Comparison of ENCODE assay signal across 1 cellular context in the genomic region with DNA sequence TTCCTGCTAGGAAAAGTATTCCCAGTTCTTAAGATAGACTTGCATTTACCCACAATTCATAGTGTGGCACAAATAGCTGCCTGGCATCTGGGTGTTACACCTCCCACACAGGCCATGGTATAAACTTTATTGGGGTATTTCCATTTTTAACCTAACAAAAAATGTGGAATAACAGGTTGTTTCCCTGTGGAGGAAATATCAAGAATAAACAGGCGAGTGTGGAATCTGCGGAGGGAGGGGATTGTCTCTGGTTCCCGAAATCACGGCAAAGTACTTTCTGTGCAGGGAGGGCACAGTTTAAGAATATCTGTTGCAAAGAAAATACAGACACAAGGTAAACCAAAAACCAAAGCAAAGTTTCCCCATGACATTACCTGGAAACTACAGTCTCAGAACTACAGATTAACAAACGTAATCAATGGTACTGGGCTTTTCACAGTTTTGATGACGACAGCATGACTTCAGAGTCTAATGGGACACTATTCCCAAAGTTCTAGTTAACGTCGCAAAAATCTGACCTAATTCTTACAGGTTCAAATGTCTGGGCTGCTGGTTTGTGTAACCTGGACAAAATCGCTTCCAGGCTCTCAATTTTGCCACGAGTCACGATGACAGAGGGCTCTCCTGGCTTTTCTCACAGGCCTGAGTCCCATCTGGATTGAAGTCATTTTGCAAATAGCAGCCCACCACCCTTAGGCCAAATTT.
TF ChIP-seq lines count a peak whose summit lies in the region.

No MANE protein-coding gene starts in this region.

TF ChIP-seq in GM12878, 131 proteins besides CTCF, POLR2A, EP300 and RAD21:
- TF ChIP-seq KDM1A (IDR thresholded peaks at IDR 0.05; ENCODE audit: borderline replicate concordance): no peak
- TF ChIP-seq SMARCA5 (IDR thresholded peaks at IDR 0.05): no peak
- no peak for TF ChIP-seq ZZZ3 (IDR thresholded peaks at IDR 0.05; ENCODE audit: control insufficient read depth, insufficient read length, low read depth)
- no peak for TF ChIP-seq ETV6 (conservative IDR thresholded peaks at IDR 0.05 in 1 of 2, IDR thresholded peaks at IDR 0.05 in 1 of 2; ENCODE audit: borderline replicate concordance in 1 of 2, low read depth in 1 of 2)
- TF ChIP-seq, protein P1, sequence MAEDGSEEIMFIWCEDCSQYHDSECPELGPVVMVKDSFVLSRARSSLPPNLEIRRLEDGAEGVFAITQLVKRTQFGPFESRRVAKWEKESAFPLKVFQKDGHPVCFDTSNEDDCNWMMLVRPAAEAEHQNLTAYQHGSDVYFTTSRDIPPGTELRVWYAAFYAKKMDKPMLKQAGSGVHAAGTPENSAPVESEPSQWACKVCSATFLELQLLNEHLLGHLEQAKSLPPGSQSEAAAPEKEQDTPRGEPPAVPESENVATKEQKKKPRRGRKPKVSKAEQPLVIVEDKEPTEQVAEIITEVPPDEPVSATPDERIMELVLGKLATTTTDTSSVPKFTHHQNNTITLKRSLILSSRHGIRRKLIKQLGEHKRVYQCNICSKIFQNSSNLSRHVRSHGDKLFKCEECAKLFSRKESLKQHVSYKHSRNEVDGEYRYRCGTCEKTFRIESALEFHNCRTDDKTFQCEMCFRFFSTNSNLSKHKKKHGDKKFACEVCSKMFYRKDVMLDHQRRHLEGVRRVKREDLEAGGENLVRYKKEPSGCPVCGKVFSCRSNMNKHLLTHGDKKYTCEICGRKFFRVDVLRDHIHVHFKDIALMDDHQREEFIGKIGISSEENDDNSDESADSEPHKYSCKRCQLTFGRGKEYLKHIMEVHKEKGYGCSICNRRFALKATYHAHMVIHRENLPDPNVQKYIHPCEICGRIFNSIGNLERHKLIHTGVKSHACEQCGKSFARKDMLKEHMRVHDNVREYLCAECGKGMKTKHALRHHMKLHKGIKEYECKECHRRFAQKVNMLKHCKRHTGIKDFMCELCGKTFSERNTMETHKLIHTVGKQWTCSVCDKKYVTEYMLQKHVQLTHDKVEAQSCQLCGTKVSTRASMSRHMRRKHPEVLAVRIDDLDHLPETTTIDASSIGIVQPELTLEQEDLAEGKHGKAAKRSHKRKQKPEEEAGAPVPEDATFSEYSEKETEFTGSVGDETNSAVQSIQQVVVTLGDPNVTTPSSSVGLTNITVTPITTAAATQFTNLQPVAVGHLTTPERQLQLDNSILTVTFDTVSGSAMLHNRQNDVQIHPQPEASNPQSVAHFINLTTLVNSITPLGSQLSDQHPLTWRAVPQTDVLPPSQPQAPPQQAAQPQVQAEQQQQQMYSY (CRISPR knock-in tag; IDR thresholded peaks at IDR 0.05): no peak
- TF ChIP-seq CREB1 (IDR thresholded peaks at IDR 0.05; ENCODE audit: low read depth): peak; percentile 76
- TF ChIP-seq KLF5 (IDR thresholded peaks at IDR 0.05; ENCODE audit: partially characterized antibody): no peak
- no peak for TF ChIP-seq CBFB (IDR thresholded peaks at IDR 0.05; ENCODE audit: low read depth)
- TF ChIP-seq, protein P2, sequence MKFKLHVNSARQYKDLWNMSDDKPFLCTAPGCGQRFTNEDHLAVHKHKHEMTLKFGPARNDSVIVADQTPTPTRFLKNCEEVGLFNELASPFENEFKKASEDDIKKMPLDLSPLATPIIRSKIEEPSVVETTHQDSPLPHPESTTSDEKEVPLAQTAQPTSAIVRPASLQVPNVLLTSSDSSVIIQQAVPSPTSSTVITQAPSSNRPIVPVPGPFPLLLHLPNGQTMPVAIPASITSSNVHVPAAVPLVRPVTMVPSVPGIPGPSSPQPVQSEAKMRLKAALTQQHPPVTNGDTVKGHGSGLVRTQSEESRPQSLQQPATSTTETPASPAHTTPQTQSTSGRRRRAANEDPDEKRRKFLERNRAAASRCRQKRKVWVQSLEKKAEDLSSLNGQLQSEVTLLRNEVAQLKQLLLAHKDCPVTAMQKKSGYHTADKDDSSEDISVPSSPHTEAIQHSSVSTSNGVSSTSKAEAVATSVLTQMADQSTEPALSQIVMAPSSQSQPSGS (IDR thresholded peaks at IDR 0.05; ENCODE audit: low read length): 0 out of 2 replicates have a peak, but pooled peaks have one; percentile 15
- TF ChIP-seq WRNIP1 (IDR thresholded peaks at IDR 0.05; ENCODE audit: borderline replicate concordance, low read depth, low read length): 0 out of 2 replicates have a peak, but pooled peaks have one; percentile 16
- TF ChIP-seq, protein P3, sequence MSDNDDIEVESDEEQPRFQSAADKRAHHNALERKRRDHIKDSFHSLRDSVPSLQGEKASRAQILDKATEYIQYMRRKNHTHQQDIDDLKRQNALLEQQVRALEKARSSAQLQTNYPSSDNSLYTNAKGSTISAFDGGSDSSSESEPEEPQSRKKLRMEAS (IDR thresholded peaks at IDR 0.05; ENCODE audit: low read depth, low read length): no peak
- TF ChIP-seq ZNF24 (IDR thresholded peaks at IDR 0.05): no peak
- TF ChIP-seq RB1 (IDR thresholded peaks at IDR 0.05; ENCODE audit: borderline replicate concordance): no peak
- no peak for TF ChIP-seq POU2F2 (IDR thresholded peaks at IDR 0.05; ENCODE audit: borderline replicate concordance, low read depth, low read length)
